In genomic region chr6:26223677-26224546, GRCh38 we compare ENCODE assay signal across 8 cellular contexts.
A peak's percentile ranks its signal among the peaks of the same experiment; 100 is the strongest.
DNase-seq lines count a peak whose midpoint lies in the region; ATAC-seq and TF ChIP-seq lines count a peak whose summit lies in the region.

No MANE protein-coding gene starts in this region.

- ATAC-seq in GM18870 (IDR thresholded peaks at IDR 0.05; ENCODE audit: unreplicated experiment) (peak; percentile 68), HG03159 (IDR thresholded peaks at IDR 0.05; ENCODE audit: unreplicated experiment) (peak; percentile 73), upper lobe of left lung (ENCODE audit: low FRiP score in 2 of 2) (peak; percentile 83 to 91)

- H3K27ac ChIP-seq in esophagus muscularis mucosa (replicated peaks in 1 of 4) (peak overlapping the region; percentile 79 to 86 (median 82)), muscle layer of duodenum (ENCODE audit: low read length) (peak overlapping the region; percentile 98), upper lobe of left lung (peak overlapping the region; percentile 79 to 87 (median 84))

- H3K27me3 ChIP-seq in esophagus muscularis mucosa (peaks cover 0 to 22% (median 0%) of the 10 kb centered on the region in 4 donors), muscle layer of duodenum (ENCODE audit: low read depth, low read length) (peaks cover 4% of the 10 kb centered on the region), upper lobe of left lung (peaks cover 0 to 5% (median 0%) of the 10 kb centered on the region in 4 donors)

- no peak for TF ChIP-seq CTCF in AG09309 (IDR thresholded peaks at IDR 0.05; ENCODE audit: control insufficient read depth, insufficient read depth, low read depth, low read length, missing control alignments)
- no peak for TF ChIP-seq CTCF in esophagus muscularis mucosa (IDR thresholded peaks at IDR 0.05)
- no peak for TF ChIP-seq CTCF in upper lobe of left lung (IDR thresholded peaks at IDR 0.05)

- intact Hi-C loops in esophagus muscularis mucosa (cut with DNase I) = no loop called here

- DNase-seq in AG09309 (ENCODE audit: low read depth) = peak; percentile 89
- DNase-seq in NCI-H524 (lab: John Stamatoyannopoulos, UW) = peak; percentile 68 to 90
- DNase-seq in activated T-cell treated with anti-CD3 and anti-CD28 coated beads for 24 hours (ENCODE audit: low read depth) = peak; percentile 51
- DNase-seq in esophagus muscularis mucosa (ENCODE audit: extremely low spot score) = no peak
- peak in 1 of 2 donors; percentile 54 for DNase-seq in upper lobe of left lung

- H3K36me3 ChIP-seq in esophagus muscularis mucosa (no peaks in the 10 kb centered on the region), muscle layer of duodenum (ENCODE audit: control insufficient read depth in 1 of 2, insufficient read depth in 2 of 2, low read length in 2 of 2) (no peaks in the 10 kb centered on the region), upper lobe of left lung (no peaks in the 10 kb centered on the region)

- H3K4me1 ChIP-seq in esophagus muscularis mucosa = peaks cover 0 to 5% (median 4%) of the 10 kb centered on the region in 4 donors
- H3K4me1 ChIP-seq in muscle layer of duodenum (ENCODE audit: control insufficient read depth in 1 of 2, insufficient read depth in 2 of 2, low read length in 2 of 2) = peaks cover 0 to 3% of the 10 kb centered on the region in 2 donors
- peaks cover 0 to 9% (median 0%) of the 10 kb centered on the region in 4 donors for H3K4me1 ChIP-seq in upper lobe of left lung

- TF ChIP-seq EP300 in esophagus muscularis mucosa (IDR thresholded peaks at IDR 0.05) (no peak), upper lobe of left lung (IDR thresholded peaks at IDR 0.05) (no peak)

- H3K4me3 ChIP-seq in AG09309 (ENCODE audit: control insufficient read depth, low read depth, low read length) (peak overlapping the region; percentile 40), esophagus muscularis mucosa (peak overlapping the region; percentile 52 to 60 (median 55)), muscle layer of duodenum (ENCODE audit: low read depth in 1 of 2, low read length in 2 of 2) (peak overlapping the region; percentile 73 to 88), upper lobe of left lung (peak overlapping the region in 3 of 4 donors; percentile 42 to 62 (median 51))

- no peaks in the 10 kb centered on the region for H3K9me3 ChIP-seq in esophagus muscularis mucosa
- peaks cover 3 to 7% of the 10 kb centered on the region in 2 donors for H3K9me3 ChIP-seq in muscle layer of duodenum (ENCODE audit: control insufficient read depth in 1 of 2, low read length in 2 of 2)
- peaks cover 3 to 10% (median 9%) of the 10 kb centered on the region in 4 donors for H3K9me3 ChIP-seq in upper lobe of left lung

- TF ChIP-seq POLR2A in esophagus muscularis mucosa (IDR thresholded peaks at IDR 0.05; ENCODE audit: low read depth) = no peak
- peak in 2 of 4 donors; percentile 55 to 74 for TF ChIP-seq POLR2A in upper lobe of left lung (IDR thresholded peaks at IDR 0.05)

- under 1% methylated on average over 26 of the region's 26 CpGs for WGBS in esophagus muscularis mucosa
- 1 to 3% methylated on average over 26 of the region's 26 CpGs for WGBS in upper lobe of left lung, 2 donors
